1 cellular context compared by ENCODE assay signal in genomic region chr20:52031574-52032303, GRCh38.
TF ChIP-seq lines count a peak whose summit lies in the region.

No MANE protein-coding gene starts in this region.

TF ChIP-seq in HEK293, 187 proteins besides CTCF, POLR2A, EP300 and RAD21 (continued from another document):
- TF ChIP-seq PRDM10 (tag by site-specific recombination; IDR thresholded peaks at IDR 0.05) (peak; percentile 91), ZNF175 (tag by site-specific recombination; IDR thresholded peaks at IDR 0.05) (no peak), ZNF621 (tag by site-specific recombination; IDR thresholded peaks at IDR 0.05) (no peak), PRDM6 (tag by site-specific recombination; IDR thresholded peaks at IDR 0.05) (peak; percentile 17; the same call in 1 of the 2 replicates), ZBTB20 (tag by site-specific recombination; IDR thresholded peaks at IDR 0.05) (0 out of 2 replicates have a peak, but pooled peaks have one; percentile 35), ZNF18 (tag by site-specific recombination; IDR thresholded peaks at IDR 0.05) (peak; percentile 93), TRIM28 (IDR thresholded peaks at IDR 0.05; ENCODE audit: borderline replicate concordance, low read length) (no peak), KLF16 (tag by site-specific recombination; IDR thresholded peaks at IDR 0.05) (no peak), ZNF548 (tag by site-specific recombination; IDR thresholded peaks at IDR 0.05) (no peak), ZNF501 (tag by site-specific recombination; IDR thresholded peaks at IDR 0.05) (no peak), GFI1B (tag by site-specific recombination; IDR thresholded peaks at IDR 0.05) (0 out of 2 replicates have a peak, but pooled peaks have one; percentile 18), GLI4 (tag by site-specific recombination; IDR thresholded peaks at IDR 0.05) (no peak), ZNF596 (tag by site-specific recombination; IDR thresholded peaks at IDR 0.05) (no peak), ZNF266 (tag by site-specific recombination; IDR thresholded peaks at IDR 0.05; ENCODE audit: low read depth) (no peak), ZNF202 (tag by site-specific recombination; IDR thresholded peaks at IDR 0.05; ENCODE audit: borderline replicate concordance) (no peak), ZNF677 (tag by site-specific recombination; IDR thresholded peaks at IDR 0.05) (no peak), ZNF747 (tag by site-specific recombination; IDR thresholded peaks at IDR 0.05) (no peak), MZF1 (tag by site-specific recombination; IDR thresholded peaks at IDR 0.05; ENCODE audit: borderline replicate concordance) (peak; percentile 78; the same call in 1 of the 2 replicates), ZNF585B (tag by site-specific recombination; IDR thresholded peaks at IDR 0.05) (no peak), ZNF555 (tag by site-specific recombination; conservative IDR thresholded peaks at IDR 0.05) (no peak), HOXA7 (CRISPR knock-in tag; IDR thresholded peaks at IDR 0.05; ENCODE audit: borderline replicate concordance) (no peak), KLF8 (tag by site-specific recombination; IDR thresholded peaks at IDR 0.05) (no peak), ZBTB17 (tag by site-specific recombination; IDR thresholded peaks at IDR 0.05) (0 out of 2 replicates have a peak, but pooled peaks have one; percentile 34), ZNF549 (tag by site-specific recombination; IDR thresholded peaks at IDR 0.05) (no peak), ZNF660 (tag by site-specific recombination; IDR thresholded peaks at IDR 0.05) (no peak), ZNF423 (tag by site-specific recombination; IDR thresholded peaks at IDR 0.05) (no peak), ZNF311 (tag by site-specific recombination; IDR thresholded peaks at IDR 0.05; ENCODE audit: borderline replicate concordance) (no peak)
- TF ChIP-seq, protein P1, sequence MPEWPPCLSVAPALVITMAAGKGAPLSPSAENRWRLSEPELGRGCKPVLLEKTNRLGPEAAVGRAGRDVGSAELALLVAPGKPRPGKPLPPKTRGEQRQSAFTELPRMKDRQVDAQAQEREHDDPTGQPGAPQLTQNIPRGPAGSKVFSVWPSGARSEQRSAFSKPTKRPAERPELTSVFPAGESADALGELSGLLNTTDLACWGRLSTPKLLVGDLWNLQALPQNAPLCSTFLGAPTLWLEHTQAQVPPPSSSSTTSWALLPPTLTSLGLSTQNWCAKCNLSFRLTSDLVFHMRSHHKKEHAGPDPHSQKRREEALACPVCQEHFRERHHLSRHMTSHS (tag by site-specific recombination; IDR thresholded peaks at IDR 0.05) = no peak
- TF ChIP-seq, protein P2, sequence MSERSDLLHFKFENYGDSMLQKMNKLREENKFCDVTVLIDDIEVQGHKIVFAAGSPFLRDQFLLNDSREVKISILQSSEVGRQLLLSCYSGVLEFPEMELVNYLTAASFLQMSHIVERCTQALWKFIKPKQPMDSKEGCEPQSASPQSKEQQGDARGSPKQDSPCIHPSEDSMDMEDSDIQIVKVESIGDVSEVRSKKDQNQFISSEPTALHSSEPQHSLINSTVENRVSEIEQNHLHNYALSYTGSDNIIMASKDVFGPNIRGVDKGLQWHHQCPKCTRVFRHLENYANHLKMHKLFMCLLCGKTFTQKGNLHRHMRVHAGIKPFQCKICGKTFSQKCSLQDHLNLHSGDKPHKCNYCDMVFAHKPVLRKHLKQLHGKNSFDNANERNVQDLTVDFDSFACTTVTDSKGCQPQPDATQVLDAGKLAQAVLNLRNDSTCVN (tag by site-specific recombination; optimal IDR thresholded peaks at IDR 0.05) = no peak
- TF ChIP-seq, protein P3, sequence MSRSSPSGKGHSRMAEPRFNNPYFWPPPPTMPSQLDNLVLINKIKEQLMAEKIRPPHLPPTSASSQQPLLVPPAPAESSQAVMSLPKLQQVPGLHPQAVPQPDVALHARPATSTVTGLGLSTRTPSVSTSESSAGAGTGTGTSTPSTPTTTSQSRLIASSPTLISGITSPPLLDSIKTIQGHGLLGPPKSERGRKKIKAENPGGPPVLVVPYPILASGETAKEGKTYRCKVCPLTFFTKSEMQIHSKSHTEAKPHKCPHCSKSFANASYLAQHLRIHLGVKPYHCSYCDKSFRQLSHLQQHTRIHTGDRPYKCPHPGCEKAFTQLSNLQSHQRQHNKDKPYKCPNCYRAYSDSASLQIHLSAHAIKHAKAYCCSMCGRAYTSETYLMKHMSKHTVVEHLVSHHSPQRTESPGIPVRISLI (tag by site-specific recombination; IDR thresholded peaks at IDR 0.05) = no peak
- TF ChIP-seq, protein P4, sequence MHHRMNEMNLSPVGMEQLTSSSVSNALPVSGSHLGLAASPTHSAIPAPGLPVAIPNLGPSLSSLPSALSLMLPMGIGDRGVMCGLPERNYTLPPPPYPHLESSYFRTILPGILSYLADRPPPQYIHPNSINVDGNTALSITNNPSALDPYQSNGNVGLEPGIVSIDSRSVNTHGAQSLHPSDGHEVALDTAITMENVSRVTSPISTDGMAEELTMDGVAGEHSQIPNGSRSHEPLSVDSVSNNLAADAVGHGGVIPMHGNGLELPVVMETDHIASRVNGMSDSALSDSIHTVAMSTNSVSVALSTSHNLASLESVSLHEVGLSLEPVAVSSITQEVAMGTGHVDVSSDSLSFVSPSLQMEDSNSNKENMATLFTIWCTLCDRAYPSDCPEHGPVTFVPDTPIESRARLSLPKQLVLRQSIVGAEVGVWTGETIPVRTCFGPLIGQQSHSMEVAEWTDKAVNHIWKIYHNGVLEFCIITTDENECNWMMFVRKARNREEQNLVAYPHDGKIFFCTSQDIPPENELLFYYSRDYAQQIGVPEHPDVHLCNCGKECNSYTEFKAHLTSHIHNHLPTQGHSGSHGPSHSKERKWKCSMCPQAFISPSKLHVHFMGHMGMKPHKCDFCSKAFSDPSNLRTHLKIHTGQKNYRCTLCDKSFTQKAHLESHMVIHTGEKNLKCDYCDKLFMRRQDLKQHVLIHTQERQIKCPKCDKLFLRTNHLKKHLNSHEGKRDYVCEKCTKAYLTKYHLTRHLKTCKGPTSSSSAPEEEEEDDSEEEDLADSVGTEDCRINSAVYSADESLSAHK (tag by site-specific recombination; IDR thresholded peaks at IDR 0.05) = no peak
